Comparison of ENCODE assay signal across 23 cellular contexts in genomic region chr1:94730450-94730849, GRCh38.
"Had no signal": no experiment of that assay in that cellular context is flagged by ENCODE, and none has a peak within 500 bp of the region (broad histone marks: within the 10 kb centered on the region; RNA-seq: fewer than 3 reads in every experiment).

No MANE protein-coding gene starts in this region.

- H3K27ac Mint-ChIP-seq: endodermal cell, natural killer cell had no signal

- H3K4me1 Mint-ChIP-seq: natural killer cell had no signal

- H3K9me3 Mint-ChIP-seq: endodermal cell, natural killer cell, neural crest cell had no signal

- H3K4me3 ChIP-seq: esophagus squamous epithelium, heart right ventricle, lower lobe of right lung, pancreas, right lobe of liver, stomach, thyroid gland, upper lobe of left lung had no signal

- H3K9me3 ChIP-seq: esophagus squamous epithelium, heart right ventricle, lower lobe of right lung, neutrophil, pancreas, right lobe of liver, stomach, thyroid gland, upper lobe of left lung had no signal

- ATAC-seq: heart right ventricle, left ventricle myocardium superior, natural killer cell, pancreas, right lobe of liver had no signal

- H3K27me3 ChIP-seq: esophagus squamous epithelium, heart right ventricle, neutrophil, pancreas, right lobe of liver, stomach, thyroid gland, upper lobe of left lung had no signal

- H3K4me3 Mint-ChIP-seq: endodermal cell, natural killer cell, neural crest cell had no signal

- H3K4me1 ChIP-seq: right lobe of liver had no signal

- H3K36me3 Mint-ChIP-seq: natural killer cell had no signal

- DNase-seq: cerebellar nuclear complex; effector CD8-positive, alpha-beta T cell; endodermal cell; esophagus squamous epithelium; foreskin melanocyte; glutamatergic neuron; heart right ventricle; left ventricle myocardium superior; lower lobe of right lung; natural killer cell; pancreas; right lobe of liver; small intestine; stimulated activated CD4-positive, alpha-beta T cell treated with anti-CD3 and anti-CD28 coated beads, Interleukin-12 subunit alpha, Interleukin-12 subunit beta, amount 100 ng/mL, for 4 hours; stimulated activated CD4-positive, alpha-beta T cell treated with anti-CD3 and anti-CD28 coated beads, Interleukin-1b, Interleukin-23, amount 100 ng/mL, for 48 hours; stimulated activated CD4-positive, alpha-beta T cell treated with anti-CD3 and anti-CD28 coated beads, Interleukin-4, amount 100 ng/mL, for 1 hour; stimulated activated CD8-positive, alpha-beta memory T cell treated with anti-CD3 and anti-CD28 coated beads, Interleukin-4, amount 100 ng/mL, for 48 hours; stimulated activated naive CD4-positive, alpha-beta T cell; stomach; thyroid gland had no signal

- H3K27ac ChIP-seq: esophagus squamous epithelium, neutrophil, pancreas, right lobe of liver, stomach, thyroid gland, upper lobe of left lung had no signal

- H3K36me3 ChIP-seq: esophagus squamous epithelium, heart right ventricle, lower lobe of right lung, neutrophil, pancreas, right lobe of liver, stomach, thyroid gland, upper lobe of left lung had no signal
